Comparison of ENCODE assay signal across 1 cellular context in the genomic region with DNA sequence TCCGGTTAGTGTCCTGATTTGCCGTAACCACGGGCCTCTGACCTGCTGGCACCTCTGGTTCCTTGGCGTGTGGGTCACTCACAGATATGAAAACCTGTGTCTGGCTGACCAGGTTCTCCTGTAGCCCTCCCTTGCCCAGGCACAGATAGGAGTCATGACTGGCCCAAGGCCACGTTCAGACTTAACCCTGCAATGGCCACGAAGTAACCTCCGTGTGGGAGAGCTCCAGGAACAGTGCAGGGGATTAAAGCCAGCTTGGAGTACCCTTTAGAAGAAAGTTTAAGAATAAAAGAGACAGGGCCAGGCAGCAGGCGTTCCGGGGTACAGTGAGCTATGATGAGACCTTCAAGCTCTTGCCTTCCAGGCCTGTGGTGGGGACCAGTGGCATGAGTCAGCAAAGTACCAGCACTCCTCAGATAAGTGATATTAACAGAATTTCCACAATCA.
A peak's percentile ranks its signal among the peaks of the same experiment; 100 is the strongest.
TF ChIP-seq lines count a peak whose summit lies in the region.

No MANE protein-coding gene starts in this region.

TF ChIP-seq in IMR-90, 13 proteins besides CTCF, POLR2A, EP300 and RAD21:
- TF ChIP-seq NFE2L2 (IDR thresholded peaks at IDR 0.05; ENCODE audit: low read depth, low read length), result peak; percentile 85
- peak; percentile 62 for TF ChIP-seq MAFK (IDR thresholded peaks at IDR 0.05; ENCODE audit: low read depth, low read length)
- TF ChIP-seq CEBPB (IDR thresholded peaks at IDR 0.05; ENCODE audit: low read depth, low read length), result no peak
